ENCODE assay signal across 2 cellular contexts in the genomic region with DNA sequence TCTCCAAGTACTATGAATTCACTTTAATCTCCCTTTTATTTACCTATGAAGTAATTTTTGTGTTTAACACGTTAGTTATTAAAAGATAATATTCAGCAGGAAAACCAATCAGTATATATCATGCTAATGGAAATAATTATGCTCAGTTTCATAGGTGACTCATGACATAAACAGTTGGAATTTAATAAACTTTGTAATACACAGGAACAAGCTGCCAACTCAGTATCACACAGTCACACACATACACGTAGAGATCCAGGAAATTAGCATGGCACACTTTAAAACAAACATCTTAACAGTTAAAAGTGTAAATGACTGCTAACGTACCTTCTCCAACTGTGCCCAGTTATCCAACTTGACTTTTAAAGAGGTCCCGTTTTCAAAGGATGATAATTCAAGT.
TF ChIP-seq lines count a peak whose summit lies in the region.

No MANE protein-coding gene starts in this region.

TF ChIP-seq in A549, 52 proteins besides CTCF, POLR2A, EP300 and RAD21 (continued from another document):
- TF ChIP-seq, protein P1, sequence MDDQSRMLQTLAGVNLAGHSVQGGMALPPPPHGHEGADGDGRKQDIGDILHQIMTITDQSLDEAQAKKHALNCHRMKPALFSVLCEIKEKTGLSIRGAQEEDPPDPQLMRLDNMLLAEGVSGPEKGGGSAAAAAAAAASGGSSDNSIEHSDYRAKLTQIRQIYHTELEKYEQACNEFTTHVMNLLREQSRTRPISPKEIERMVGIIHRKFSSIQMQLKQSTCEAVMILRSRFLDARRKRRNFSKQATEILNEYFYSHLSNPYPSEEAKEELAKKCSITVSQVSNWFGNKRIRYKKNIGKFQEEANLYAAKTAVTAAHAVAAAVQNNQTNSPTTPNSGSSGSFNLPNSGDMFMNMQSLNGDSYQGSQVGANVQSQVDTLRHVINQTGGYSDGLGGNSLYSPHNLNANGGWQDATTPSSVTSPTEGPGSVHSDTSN (IDR thresholded peaks at IDR 0.05): no peak
- TF ChIP-seq RNF2 (IDR thresholded peaks at IDR 0.05; ENCODE audit: borderline replicate concordance, low read depth): no peak
- no peak for TF ChIP-seq SREBF2 (IDR thresholded peaks at IDR 0.05)
- TF ChIP-seq RARB (CRISPR knock-in tag; IDR thresholded peaks at IDR 0.05): no peak
- TF ChIP-seq HDAC2 (IDR thresholded peaks at IDR 0.05): no peak
- TF ChIP-seq ZNF302 (CRISPR knock-in tag; IDR thresholded peaks at IDR 0.05): no peak
- no peak for TF ChIP-seq HOXA7 (CRISPR knock-in tag; IDR thresholded peaks at IDR 0.05)
- TF ChIP-seq, protein P2, sequence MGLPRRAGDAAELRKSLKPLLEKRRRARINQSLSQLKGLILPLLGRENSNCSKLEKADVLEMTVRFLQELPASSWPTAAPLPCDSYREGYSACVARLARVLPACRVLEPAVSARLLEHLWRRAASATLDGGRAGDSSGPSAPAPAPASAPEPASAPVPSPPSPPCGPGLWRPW (IDR thresholded peaks at IDR 0.05): no peak
- TF ChIP-seq POLR2AphosphoS2 (conservative IDR thresholded peaks at IDR 0.05; ENCODE audit: low read length): no peak
- no peak for TF ChIP-seq NR3C1 (IDR thresholded peaks at IDR 0.05)
- TF ChIP-seq, protein P3, sequence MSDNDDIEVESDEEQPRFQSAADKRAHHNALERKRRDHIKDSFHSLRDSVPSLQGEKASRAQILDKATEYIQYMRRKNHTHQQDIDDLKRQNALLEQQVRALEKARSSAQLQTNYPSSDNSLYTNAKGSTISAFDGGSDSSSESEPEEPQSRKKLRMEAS (IDR thresholded peaks at IDR 0.05): no peak

TF ChIP-seq in IMR-90, 13 proteins besides CTCF, POLR2A, EP300 and RAD21 (continued from another document):
- TF ChIP-seq MAFK (IDR thresholded peaks at IDR 0.05; ENCODE audit: low read depth, low read length): no peak
TF ChIP-seq in IMR-90: peak in this region for 2.
